In genomic region chr2:105307550-105307949, GRCh38 we compare ENCODE assay signal across 1 cellular context.
TF ChIP-seq lines count a peak whose summit lies in the region.

No MANE protein-coding gene starts in this region.

TF ChIP-seq in HepG2, 621 proteins besides CTCF, POLR2A, EP300 and RAD21:
- TF ChIP-seq NCOA5 (CRISPR knock-in tag; IDR thresholded peaks at IDR 0.05) (no peak), ZNF777 (CRISPR knock-in tag; IDR thresholded peaks at IDR 0.05) (no peak), SIX4 (CRISPR knock-in tag; IDR thresholded peaks at IDR 0.05) (no peak), RBM22 (optimal IDR thresholded peaks at IDR 0.05; ENCODE audit: low read length) (peak; percentile 14), ZNF576 (CRISPR knock-in tag; IDR thresholded peaks at IDR 0.05) (no peak), GTF2F1 (IDR thresholded peaks at IDR 0.05; ENCODE audit: low read length) (no peak), ATAD3A (CRISPR knock-in tag; IDR thresholded peaks at IDR 0.05) (no peak)
